ENCODE assay signal across 10 cellular contexts in genomic region chr2:95024960-95025405, GRCh38. TPM values are rescaled to one million over a fixed set of nuclear protein-coding genes. Genes with fewer than 3 reads are reported as not detected.
DNase-seq lines count a peak whose midpoint lies in the region; ATAC-seq and TF ChIP-seq lines count a peak whose summit lies in the region.
"Had no signal": no experiment of that assay in that cellular context is flagged by ENCODE, and none has a peak within 500 bp of the region (broad histone marks: within the 10 kb centered on the region; RNA-seq: fewer than 3 reads in every experiment).

No MANE protein-coding gene starts in this region.

- peak overlapping the region; percentile 60 for H3K4me3 ChIP-seq in kidney epithelial cell (ENCODE audit: low read depth, low read length)
- no peak overlapping the region for H3K4me3 ChIP-seq in WERI-Rb-1 (ENCODE audit: low read depth, low read length)

- H3K36me3 Mint-ChIP-seq in activated CD8-positive, alpha-beta memory T cell treated with anti-CD3 and anti-CD28 coated beads, Interleukin-2, amount 10 ng/mL, durations not matched to agents 7 days and 5 days = peaks cover 14% of the 10 kb centered on the region
- H3K36me3 Mint-ChIP-seq: immature natural killer cell had no signal

- no peaks in the 10 kb centered on the region for H3K9me3 Mint-ChIP-seq in activated CD8-positive, alpha-beta memory T cell treated with anti-CD3 and anti-CD28 coated beads, Interleukin-2, amount 10 ng/mL, durations not matched to agents 7 days and 5 days (ENCODE audit: low read depth)
- H3K9me3 Mint-ChIP-seq: immature natural killer cell had no signal

- no peak for DNase-seq in activated CD8-positive, alpha-beta memory T cell treated with anti-CD3 and anti-CD28 coated beads, Interleukin-2, amount 10 ng/mL, durations not matched to agents 7 days and 5 days
- DNase-seq in activated CD8-positive, alpha-beta memory T cell treated with anti-CD3 and anti-CD28 coated beads, Interleukin-2, amount 50 U/mL, for 4 hours = no peak
- peak; percentile 33 for DNase-seq in activated naive CD4-positive, alpha-beta T cell treated with anti-CD3 and anti-CD28 coated beads, Interleukin-2, amount 50 U/mL, for 16 hours
- DNase-seq in kidney epithelial cell (ENCODE audit: low read depth) (no peak), WERI-Rb-1 (no peak), NCI-H82 (lab: John Stamatoyannopoulos, UW) (no peak)
- DNase-seq: immature natural killer cell; NK-92 treated with Interleukin-12 subunit alpha and Interleukin-12 subunit beta, amount 100 ng/mL, for 24 hours had no signal

- no peaks in the 10 kb centered on the region for H3K9me3 ChIP-seq in WERI-Rb-1 (ENCODE audit: severe bottlenecking)

- no peak for ATAC-seq in activated CD8-positive, alpha-beta memory T cell treated with anti-CD3 and anti-CD28 coated beads, Interleukin-2, amount 10 ng/mL, durations not matched to agents 7 days and 5 days
- ATAC-seq in GM21390 (IDR thresholded peaks at IDR 0.05; ENCODE audit: unreplicated experiment) = no peak

- TF ChIP-seq CTCF in kidney epithelial cell (IDR thresholded peaks at IDR 0.05; ENCODE audit: insufficient read depth, low read length, poor library complexity, severe bottlenecking) = no peak
- no peak for TF ChIP-seq CTCF in WERI-Rb-1 (IDR thresholded peaks at IDR 0.05; ENCODE audit: low read depth, low read length)

- peak overlapping the region; percentile 95 for H3K27ac ChIP-seq in temporal lobe (ENCODE audit: low read depth, low read length)
- H3K27ac ChIP-seq in WERI-Rb-1 = no peak overlapping the region

- H3K4me1 Mint-ChIP-seq in activated CD8-positive, alpha-beta memory T cell treated with anti-CD3 and anti-CD28 coated beads, Interleukin-2, amount 10 ng/mL, durations not matched to agents 7 days and 5 days = peaks cover 54% of the 10 kb centered on the region

- H3K36me3 ChIP-seq in kidney epithelial cell (ENCODE audit: control insufficient read depth, insufficient read depth, low read length) (no peaks in the 10 kb centered on the region), WERI-Rb-1 (no peaks in the 10 kb centered on the region)

- H3K27me3 ChIP-seq in kidney epithelial cell (ENCODE audit: control insufficient read depth, insufficient read depth, low read length) (peaks cover 33% of the 10 kb centered on the region), WERI-Rb-1 (ENCODE audit: insufficient read depth, low read depth, severe bottlenecking) (no peaks in the 10 kb centered on the region)

- peak overlapping the region; percentile 71 for H3K4me3 Mint-ChIP-seq in activated CD8-positive, alpha-beta memory T cell treated with anti-CD3 and anti-CD28 coated beads, Interleukin-2, amount 10 ng/mL, durations not matched to agents 7 days and 5 days

- peaks cover 33% of the 10 kb centered on the region for H3K27me3 Mint-ChIP-seq in activated CD8-positive, alpha-beta memory T cell treated with anti-CD3 and anti-CD28 coated beads, Interleukin-2, amount 10 ng/mL, durations not matched to agents 7 days and 5 days

- CTCF ChIA-PET in activated CD8-positive, alpha-beta memory T cell treated with anti-CD3 and anti-CD28 coated beads, Interleukin-2, amount 10 ng/mL, durations not matched to agents 7 days and 5 days (lab: Charles Lee) = interaction anchor here (0.9 to 8.3 kb wide), 7 partner anchors 30 to 96 kb away, joined by 3 to 414 read pairs (median 38); partner anchors contain the start of gene MRPS5

- H3K27ac Mint-ChIP-seq in activated CD8-positive, alpha-beta memory T cell treated with anti-CD3 and anti-CD28 coated beads, Interleukin-2, amount 10 ng/mL, durations not matched to agents 7 days and 5 days = peak overlapping the region; percentile 61

RNA-seq across cellular contexts. Expression of gene MAL, which starts 0.5 kb away (rescaled TPM):
- total RNA-seq in activated CD8-positive, alpha-beta memory T cell treated with anti-CD3 and anti-CD28 coated beads, Interleukin-2, amount 10 ng/mL, durations not matched to agents 7 days and 5 days = 100 to 1,000 TPM in 1 of 2 experiments, 10 to 100 TPM in 1; 54.6 to 178 TPM
- total RNA-seq in kidney epithelial cell = 9.6 and 19.1 TPM in 2 replicates
- total RNA-seq in temporal lobe = not detected

Comparison
In these comparisons a context has a peak if more than half of its experiments do, and no peak if none do; other contexts are left out.
1. RNA of gene MAL, which starts 0.5 kb away (total RNA-seq): 54.6 to 178 TPM in activated CD8-positive, alpha-beta memory T cell treated with anti-CD3 and anti-CD28 coated beads, Interleukin-2, amount 10 ng/mL, durations not matched to agents 7 days and 5 days and 9.6 to 19.1 TPM in kidney epithelial cell; not detected in temporal lobe (single experiment); every median in the first group is over 10 times any median in the second.